Comparison of ENCODE assay signal across 8 cellular contexts in the genomic region with DNA sequence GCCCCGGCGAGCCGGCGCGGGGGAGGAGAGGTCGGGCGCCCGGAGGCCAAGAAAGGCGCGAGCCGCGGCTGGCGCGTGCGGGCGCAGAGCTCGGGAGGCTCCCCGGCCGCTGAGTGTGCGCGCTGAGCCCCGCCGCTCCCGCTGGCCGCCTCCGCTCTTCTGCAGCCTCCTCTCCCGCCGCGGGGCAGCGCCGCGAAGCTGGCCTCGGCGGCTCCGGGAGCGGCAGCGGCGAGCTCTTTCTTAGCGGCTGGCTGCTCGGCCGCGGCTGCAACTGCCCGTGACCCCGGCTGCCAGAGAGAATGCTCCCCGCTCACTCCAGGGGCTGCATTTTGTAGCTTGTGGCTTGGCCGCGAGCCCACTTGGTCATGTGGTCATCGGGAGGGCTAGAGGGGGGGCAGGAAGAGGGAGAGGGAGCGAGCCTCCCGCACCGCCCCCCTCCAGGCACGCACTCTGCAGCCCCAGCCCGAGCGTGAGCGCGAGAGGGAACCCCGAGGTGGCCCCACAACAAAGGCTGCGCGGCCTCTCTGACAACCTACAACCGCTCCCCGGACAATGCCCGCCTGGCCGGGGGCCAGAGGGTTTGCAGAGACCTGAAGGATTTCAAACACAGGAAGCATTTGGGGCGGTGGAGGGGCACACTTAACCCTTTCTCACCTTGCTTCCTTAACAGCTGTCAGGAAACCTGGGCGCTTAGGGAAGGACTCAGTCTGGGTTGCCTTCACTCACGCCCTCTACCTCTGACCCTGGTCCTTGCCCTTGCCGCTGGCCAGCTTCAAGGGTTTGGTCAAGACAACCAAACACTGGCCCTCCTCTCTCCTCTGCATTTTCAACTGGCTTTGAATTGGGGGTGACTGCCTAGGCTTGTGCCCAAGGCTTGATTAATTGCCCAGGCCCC. TPM values are rescaled to one million over a fixed set of nuclear protein-coding genes. Genes with fewer than 3 reads are reported as not detected.
A peak's percentile ranks its signal among the peaks of the same experiment; 100 is the strongest.
DNase-seq lines count a peak whose midpoint lies in the region; ATAC-seq and TF ChIP-seq lines count a peak whose summit lies in the region.

A gene with protein sequence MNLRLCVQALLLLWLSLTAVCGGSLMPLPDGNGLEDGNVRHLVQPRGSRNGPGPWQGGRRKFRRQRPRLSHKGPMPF (minus strand): TSS at position 305 of the 895 bp plus-strand sequence. CDS start 326 bp downstream, outside the sequence.

- H3K9me3 Mint-ChIP-seq in dendritic cell treated with granulocyte-macrophage colony-stimulating factor and Interleukin-4, amounts not matched to agents 40 ng/mL and 50 ng/mL, for 4 days = no peaks in the 10 kb centered on the region

- H3K4me3 Mint-ChIP-seq in dendritic cell treated with granulocyte-macrophage colony-stimulating factor and Interleukin-4, amounts not matched to agents 40 ng/mL and 50 ng/mL, for 4 days = peak within 1 kb of the TSS; percentile 80

- no peak for TF ChIP-seq POLR2A in right lobe of liver (IDR thresholded peaks at IDR 0.05)

- WGBS in right lobe of liver (ENCODE audit: insufficient coverage, low coverage, low lambda C conversion rate, missing lambda C conversion rate) = 13% methylated on average over 3 of the region's 67 CpGs

- intact Hi-C loops in dendritic cell treated with granulocyte-macrophage colony-stimulating factor and Interleukin-4, amounts not matched to agents 40 ng/mL and 50 ng/mL, for 4 days (cut with micrococcal nuclease) = no loop called here
- intact Hi-C loops in right lobe of liver (cut with DNase I) = no loop called here

- H3K9me3 ChIP-seq in right lobe of liver (no peaks in the 10 kb centered on the region), subcutaneous abdominal adipose tissue (ENCODE audit: control insufficient read depth in 5 of 5, low read length in 5 of 5) (peaks cover 0 to 5% (median 0%) of the 10 kb centered on the region in 5 donors)

- H3K4me1 ChIP-seq in right lobe of liver = peaks cover 0 to 9% (median 2%) of the 10 kb centered on the region in 4 donors
- H3K4me1 ChIP-seq in subcutaneous abdominal adipose tissue (ENCODE audit: control insufficient read depth in 5 of 5, insufficient read depth in 5 of 5, low read length in 5 of 5) = peaks cover 0 to 24% (median 15%) of the 10 kb centered on the region in 5 donors

- peaks cover 27% of the 10 kb centered on the region for H3K4me1 Mint-ChIP-seq in dendritic cell treated with granulocyte-macrophage colony-stimulating factor and Interleukin-4, amounts not matched to agents 40 ng/mL and 50 ng/mL, for 4 days (ENCODE audit: low read depth)

- H3K36me3 Mint-ChIP-seq in dendritic cell treated with granulocyte-macrophage colony-stimulating factor and Interleukin-4, amounts not matched to agents 40 ng/mL and 50 ng/mL, for 4 days (ENCODE audit: low read depth) = no peaks in the 10 kb centered on the region

- no peak within 1 kb of the TSS for H3K27ac Mint-ChIP-seq in dendritic cell treated with granulocyte-macrophage colony-stimulating factor and Interleukin-4, amounts not matched to agents 40 ng/mL and 50 ng/mL, for 4 days

- H3K27me3 ChIP-seq in right lobe of liver = no peaks in the 10 kb centered on the region
- peaks cover 0 to 36% (median 26%) of the 10 kb centered on the region in 5 donors for H3K27me3 ChIP-seq in subcutaneous abdominal adipose tissue (ENCODE audit: control insufficient read depth in 5 of 5, insufficient read depth in 4 of 5, low read length in 5 of 5)

- peaks cover 52% of the 10 kb centered on the region for H3K27me3 Mint-ChIP-seq in dendritic cell treated with granulocyte-macrophage colony-stimulating factor and Interleukin-4, amounts not matched to agents 40 ng/mL and 50 ng/mL, for 4 days

- H3K27ac ChIP-seq in right lobe of liver (no peak within 1 kb of the TSS), subcutaneous abdominal adipose tissue (ENCODE audit: low read depth, low read length) (no peak within 1 kb of the TSS)

- TF ChIP-seq CTCF in right lobe of liver (IDR thresholded peaks at IDR 0.05) = no peak

- H3K4me3 ChIP-seq in right lobe of liver = peak within 1 kb of the TSS; percentile 30 to 45 (median 34)
- peak within 1 kb of the TSS; percentile 25 to 65 (median 50) for H3K4me3 ChIP-seq in subcutaneous abdominal adipose tissue (ENCODE audit: low read depth in 1 of 5, low read length in 5 of 5)

- ATAC-seq in HG02870 (IDR thresholded peaks at IDR 0.05; ENCODE audit: unreplicated experiment) (peak; percentile 15), right lobe of liver (peak; percentile 31 to 60 (median 55))

- DNase-seq in NOMO-1 (lab: John Stamatoyannopoulos, UW; ENCODE audit: unreplicated experiment in 2 of 2) (peak; percentile 1 to 22), NOMO-1 treated with dmso at 0.1 percent for 144 hours (lab: John Stamatoyannopoulos, UW; ENCODE audit: unreplicated experiment) (no peak), RPMI7951 (ENCODE audit: low read depth) (peak; percentile 58), right lobe of liver (peak in 2 of 3 donors; percentile 48 to 53), NOMO-1 treated with DMSO at 0.1 percent for 48 hours (lab: John Stamatoyannopoulos, UW; ENCODE audit: unreplicated experiment) (no peak)

- H3K36me3 ChIP-seq in right lobe of liver = no peaks in the 10 kb centered on the region
- H3K36me3 ChIP-seq in subcutaneous abdominal adipose tissue (ENCODE audit: control insufficient read depth in 5 of 5, insufficient read depth in 5 of 5, low read length in 5 of 5) = no peaks in the 10 kb centered on the region

- no peak within 1 kb of the TSS for H3K9ac ChIP-seq in subcutaneous abdominal adipose tissue (ENCODE audit: low read length in 5 of 5)

RNA-seq across cellular contexts. Expression of the gene that starts here (rescaled TPM):
- 0.98 and 1.2 TPM in 2 replicates for total RNA-seq in RPMI7951 (2014; rRNA removed; shearing (Covaris generic))
- 1 to 10 TPM in 3 of 6 experiments, under 1 TPM in 3; 0.17 to 5.3 (median 0.96) TPM for total RNA-seq in right lobe of liver

Comparison
In these comparisons a context has a peak if more than half of its experiments do, and no peak if none do; other contexts are left out.
1. DNase-seq: peak in NOMO-1 (2 of 2), RPMI7951 (single experiment) and right lobe of liver (2 of 3); none in NOMO-1 treated with dmso at 0.1 percent for 144 hours (single experiment) and NOMO-1 treated with DMSO at 0.1 percent for 48 hours (single experiment).